Comparison of ENCODE assay signal across 8 cellular contexts in genomic region chr19:56507446-56508281, GRCh38.
DNase-seq lines count a peak whose midpoint lies in the region; ATAC-seq, FAIRE-seq and TF ChIP-seq lines count a peak whose summit lies in the region.

TSS of gene ZNF471 (plus strand) at chr19:56507855. CDS start at chr19:56511572, 3,717 bp downstream.

- TF ChIP-seq CTCF in choroid plexus epithelial cell (conservative IDR thresholded peaks at IDR 0.05; ENCODE audit: low read depth, low read length), result no peak

- peak; percentile 97 for FAIRE-seq in islet of Langerhans (lab: Jason Lieb, UNC)

- peak within 1 kb of the TSS; percentile 90 for H3K4me3 ChIP-seq in choroid plexus epithelial cell (ENCODE audit: low read depth, low read length)

- DNase-seq in DMS53 treated with DMSO at 0.1 percent for 48 hours (lab: John Stamatoyannopoulos, UW; ENCODE audit: unreplicated experiment), result peak; percentile 95
- peak; percentile 70 for DNase-seq in NCI-H1417 treated with DMSO at 0.1 percent for 48 hours (lab: John Stamatoyannopoulos, UW)
- DNase-seq in activated CD4-positive, alpha-beta T cell treated with anti-CD3 and anti-CD28 coated beads for 1 hour, result peak; percentile 70
- DNase-seq in choroid plexus epithelial cell (ENCODE audit: low read depth), result peak; percentile 99
- peak; percentile 62 to 75 (median 69) for DNase-seq in stimulated activated CD4-positive, alpha-beta T cell treated with anti-CD3 and anti-CD28 coated beads, Interleukin-12 subunit alpha, Interleukin-12 subunit beta, amount 100 ng/mL, for 48 hours (ENCODE audit: low read depth in 2 of 3, low spot score in 1 of 3)

- no peak for ATAC-seq in GM19452 (IDR thresholded peaks at IDR 0.05; ENCODE audit: unreplicated experiment)
- ATAC-seq in HG02588 (IDR thresholded peaks at IDR 0.05; ENCODE audit: unreplicated experiment), result no peak
